ENCODE assay signal across 12 cellular contexts in genomic region chr5:95816803-95817202, GRCh38. TPM values are rescaled to one million over a fixed set of nuclear protein-coding genes. Genes with fewer than 3 reads are reported as not detected.
DNase-seq lines count a peak whose midpoint lies in the region; ATAC-seq, FAIRE-seq and TF ChIP-seq lines count a peak whose summit lies in the region.
"Had no signal": no experiment of that assay in that cellular context is flagged by ENCODE, and none has a peak within 500 bp of the region (broad histone marks: within the 10 kb centered on the region; RNA-seq: fewer than 3 reads in every experiment).

No MANE protein-coding gene starts in this region.

- H3K36me3 ChIP-seq in CD4-positive, CD25-positive, alpha-beta regulatory T cell (ENCODE audit: control insufficient read depth, insufficient read depth, low read length) = peaks cover 38% of the 10 kb centered on the region
- peaks cover 43% of the 10 kb centered on the region for H3K36me3 ChIP-seq in Loucy (ENCODE audit: insufficient read depth, low read length)
- H3K36me3 ChIP-seq in duodenal mucosa (ENCODE audit: control insufficient read depth in 1 of 2, insufficient read depth in 2 of 2, low read length in 2 of 2) = peaks cover 20 to 41% of the 10 kb centered on the region in 2 donors
- H3K36me3 ChIP-seq in psoas muscle (ENCODE audit: insufficient read depth in 1 of 2, low read depth in 1 of 2) = peaks cover 16 to 70% of the 10 kb centered on the region in 2 donors
- H3K36me3 ChIP-seq: WERI-Rb-1 had no signal

- no peaks in the 10 kb centered on the region for H3K27me3 Mint-ChIP-seq in CD4-positive, CD25-positive, alpha-beta regulatory T cell

- H3K27ac ChIP-seq in CD4-positive, CD25-positive, alpha-beta regulatory T cell (ENCODE audit: insufficient read depth, low read length, poor library complexity, severe bottlenecking) = peak overlapping the region; percentile 91
- H3K27ac ChIP-seq in duodenal mucosa (ENCODE audit: low read depth, low read length) (no peak overlapping the region), psoas muscle (peak overlapping the region; percentile 95)
- H3K27ac ChIP-seq: SK-N-MC, tibial artery, WERI-Rb-1 had no signal

- H3K4me2 ChIP-seq in Loucy (ENCODE audit: low read depth, low read length, poor library complexity, severe bottlenecking) = peak overlapping the region; percentile 87

- no peak for TF ChIP-seq POLR2A in H54 (IDR thresholded peaks at IDR 0.05; ENCODE audit: low read depth, low read length)

- H3K27ac Mint-ChIP-seq in CD4-positive, CD25-positive, alpha-beta regulatory T cell = peak overlapping the region; percentile 95 to 98 (median 98)

- no peak for ATAC-seq in CD4-positive, CD25-positive, alpha-beta regulatory T cell (ENCODE audit: low read depth in 2 of 2)
- ATAC-seq in psoas muscle = no peak
- no peak for ATAC-seq in HG03135 (IDR thresholded peaks at IDR 0.05; ENCODE audit: unreplicated experiment)

- H3F3A ChIP-seq in Loucy (ENCODE audit: low read depth) = no peaks in the 10 kb centered on the region; the same call in 1 of the 2 replicates

- no peak for TF ChIP-seq CTCF in Loucy (conservative IDR thresholded peaks at IDR 0.05; ENCODE audit: low read length)
- TF ChIP-seq CTCF in psoas muscle (IDR thresholded peaks at IDR 0.05) = no peak

- H3K36me3 Mint-ChIP-seq in CD4-positive, CD25-positive, alpha-beta regulatory T cell = peaks cover 50% of the 10 kb centered on the region

- no peak for FAIRE-seq in H54 (lab: Jason Lieb, UNC)

- peaks cover 67% of the 10 kb centered on the region for H4K20me1 ChIP-seq in Loucy (ENCODE audit: insufficient read depth, low read length, poor library complexity, severe bottlenecking)

- H3K27me3 ChIP-seq in CD4-positive, CD25-positive, alpha-beta regulatory T cell (ENCODE audit: control insufficient read depth, insufficient read depth, low read length) = no peaks in the 10 kb centered on the region
- H3K27me3 ChIP-seq in Loucy (ENCODE audit: insufficient read depth, low read length, poor library complexity, severe bottlenecking) (no peaks in the 10 kb centered on the region), duodenal mucosa (ENCODE audit: control insufficient read depth in 1 of 2, insufficient read depth in 2 of 2, low read length in 2 of 2) (no peaks in the 10 kb centered on the region), psoas muscle (ENCODE audit: insufficient read depth in 3 of 3, low read length in 2 of 3) (no peaks in the 10 kb centered on the region)
- H3K27me3 ChIP-seq: dorsolateral prefrontal cortex, tibial artery had no signal

- H3K9ac ChIP-seq in Loucy (ENCODE audit: low read depth, low read length, poor library complexity, severe bottlenecking) (peak overlapping the region; percentile 97), duodenal mucosa (ENCODE audit: low read depth in 1 of 2, low read length in 2 of 2) (peak overlapping the region; percentile 13 to 66)

- no peak for DNase-seq in CD4-positive, CD25-positive, alpha-beta regulatory T cell
- DNase-seq in psoas muscle (no peak), H54 (ENCODE audit: insufficient read length, low spot score) (no peak), RKO (ENCODE audit: low spot score) (no peak)
- DNase-seq in activated CD4-positive, CD25-positive, alpha-beta regulatory T cell (lab: John Stamatoyannopoulos, UW) = no peak
- DNase-seq: dorsolateral prefrontal cortex, tibial artery, WERI-Rb-1 had no signal

- peaks cover 91% of the 10 kb centered on the region for H3K79me2 ChIP-seq in Loucy (ENCODE audit: insufficient read depth, low read length)

- no peaks in the 10 kb centered on the region for H3K9me3 ChIP-seq in CD4-positive, CD25-positive, alpha-beta regulatory T cell (ENCODE audit: control insufficient read depth in 2 of 2, low read length in 2 of 2)
- no peaks in the 10 kb centered on the region for H3K9me3 ChIP-seq in Loucy (ENCODE audit: insufficient read depth, low read depth, low read length)
- H3K9me3 ChIP-seq in duodenal mucosa (ENCODE audit: control insufficient read depth in 1 of 2, low read length in 2 of 2) = no peaks in the 10 kb centered on the region
- H3K9me3 ChIP-seq in psoas muscle = no peaks in the 10 kb centered on the region
- H3K9me3 ChIP-seq: tibial artery had no signal

- no peaks in the 10 kb centered on the region for H3K9me2 ChIP-seq in Loucy (replicated peaks; ENCODE audit: low read depth, low read length)

- no peak overlapping the region for H2AFZ ChIP-seq in Loucy (ENCODE audit: low read length)

- no peaks in the 10 kb centered on the region for H3K9me3 Mint-ChIP-seq in CD4-positive, CD25-positive, alpha-beta regulatory T cell

- intact Hi-C loops in psoas muscle (cut with DNase I) = no loop called here

- H3K4me3 Mint-ChIP-seq in CD4-positive, CD25-positive, alpha-beta regulatory T cell = peak overlapping the region; percentile 98 to 99 (median 99)

- WGBS in psoas muscle, 3 donors = 67 to 78% (median 71%) methylated on average over 5 of the region's 5 CpGs

- peaks cover 23 to 88% (median 71%) of the 10 kb centered on the region in 4 donors for H3K4me1 Mint-ChIP-seq in CD4-positive, CD25-positive, alpha-beta regulatory T cell

- peaks cover 81% of the 10 kb centered on the region for H3K4me1 ChIP-seq in CD4-positive, CD25-positive, alpha-beta regulatory T cell (ENCODE audit: control insufficient read depth, insufficient read depth, low read length, poor library complexity, severe bottlenecking)
- peaks cover 75% of the 10 kb centered on the region for H3K4me1 ChIP-seq in Loucy (ENCODE audit: insufficient read depth, low read length, poor library complexity, severe bottlenecking)
- H3K4me1 ChIP-seq in duodenal mucosa (ENCODE audit: control insufficient read depth in 1 of 2, insufficient read depth in 2 of 2, low read length in 2 of 2) = peaks cover 65 to 66% of the 10 kb centered on the region in 2 donors
- peaks cover 72% of the 10 kb centered on the region for H3K4me1 ChIP-seq in psoas muscle

- peak overlapping the region; percentile 100 for H3K4me3 ChIP-seq in CD4-positive, CD25-positive, alpha-beta regulatory T cell (ENCODE audit: low read depth, low read length)
- H3K4me3 ChIP-seq in Loucy (ENCODE audit: low read length, poor library complexity, severe bottlenecking) (peak overlapping the region; percentile 93), duodenal mucosa (ENCODE audit: low read depth in 1 of 2, low read length in 2 of 2) (peak overlapping the region; percentile 65 to 73), psoas muscle (peak overlapping the region; percentile 95)
- H3K4me3 ChIP-seq: SK-N-MC had no signal

RNA-seq across cellular contexts. Expression of gene GLRX, which starts 5.7 kb away (rescaled TPM):
- total RNA-seq in CD4-positive, CD25-positive, alpha-beta regulatory T cell = 82.9 TPM
- 100 to 1,000 TPM; 319 to 399 (median 348) TPM for polyA plus RNA-seq in CD4-positive, CD25-positive, alpha-beta regulatory T cell
- 100 to 1,000 TPM; 131 to 888 (median 651) TPM for total RNA-seq in psoas muscle
- 1,000 to 10,000 TPM; 1,121 to 3,024 (median 1,342) TPM for polyA plus RNA-seq in psoas muscle
